1 cellular context compared by ENCODE assay signal in genomic region chr22:43378011-43378704, GRCh38.
TF ChIP-seq lines count a peak whose summit lies in the region.

No MANE protein-coding gene starts in this region.

TF ChIP-seq in HepG2, 621 proteins besides CTCF, POLR2A, EP300 and RAD21 (continued from another document and continues in another):
- TF ChIP-seq STAT6 (CRISPR knock-in tag; IDR thresholded peaks at IDR 0.05; ENCODE audit: borderline replicate concordance), result no peak
- TF ChIP-seq GPN1 (CRISPR knock-in tag; IDR thresholded peaks at IDR 0.05; ENCODE audit: borderline replicate concordance), result no peak
- TF ChIP-seq HNF1B (CRISPR knock-in tag; IDR thresholded peaks at IDR 0.05), result no peak
- TF ChIP-seq PLSCR1 (CRISPR knock-in tag; IDR thresholded peaks at IDR 0.05; ENCODE audit: borderline replicate concordance), result no peak
- TF ChIP-seq NCOA5 (CRISPR knock-in tag; IDR thresholded peaks at IDR 0.05), result no peak
- TF ChIP-seq IRF1 (CRISPR knock-in tag; IDR thresholded peaks at IDR 0.05; ENCODE audit: low read depth), result no peak
- TF ChIP-seq CAMTA2 (CRISPR knock-in tag; IDR thresholded peaks at IDR 0.05; ENCODE audit: borderline replicate concordance), result no peak
- TF ChIP-seq ZNF597 (CRISPR knock-in tag; IDR thresholded peaks at IDR 0.05), result no peak
- peak; percentile 67; the same call in 1 of the 2 replicates for TF ChIP-seq MLX (CRISPR knock-in tag; IDR thresholded peaks at IDR 0.05)
- TF ChIP-seq ZNF841 (CRISPR knock-in tag; IDR thresholded peaks at IDR 0.05; ENCODE audit: borderline replicate concordance), result no peak
- TF ChIP-seq ZNF790 (CRISPR knock-in tag; IDR thresholded peaks at IDR 0.05; ENCODE audit: borderline replicate concordance), result no peak
- TF ChIP-seq TOE1 (CRISPR knock-in tag; IDR thresholded peaks at IDR 0.05), result no peak
- no peak for TF ChIP-seq EEA1 (CRISPR knock-in tag; IDR thresholded peaks at IDR 0.05; ENCODE audit: borderline replicate concordance)
- no peak for TF ChIP-seq ZNF670 (CRISPR knock-in tag; IDR thresholded peaks at IDR 0.05; ENCODE audit: borderline replicate concordance)
- no peak for TF ChIP-seq BORCS8-MEF2B (CRISPR knock-in tag; IDR thresholded peaks at IDR 0.05)
- TF ChIP-seq ZNF232 (CRISPR knock-in tag; IDR thresholded peaks at IDR 0.05; ENCODE audit: borderline replicate concordance), result no peak
- no peak for TF ChIP-seq ZNF761 (CRISPR knock-in tag; conservative IDR thresholded peaks at IDR 0.05)
- no peak for TF ChIP-seq GLI4 (CRISPR knock-in tag; IDR thresholded peaks at IDR 0.05; ENCODE audit: borderline replicate concordance)
- TF ChIP-seq PLRG1 (conservative IDR thresholded peaks at IDR 0.05), result no peak
- TF ChIP-seq ZNF121 (CRISPR knock-in tag; IDR thresholded peaks at IDR 0.05), result no peak
- TF ChIP-seq AHR (CRISPR knock-in tag; IDR thresholded peaks at IDR 0.05), result no peak
- no peak for TF ChIP-seq CBX1 (IDR thresholded peaks at IDR 0.05; ENCODE audit: low read depth)
- TF ChIP-seq BRCA1 (CRISPR knock-in tag; IDR thresholded peaks at IDR 0.05), result no peak
- TF ChIP-seq GMEB2 (CRISPR knock-in tag; IDR thresholded peaks at IDR 0.05; ENCODE audit: low read depth), result no peak
- no peak for TF ChIP-seq ELK4 (CRISPR knock-in tag; IDR thresholded peaks at IDR 0.05; ENCODE audit: borderline replicate concordance)
- no peak for TF ChIP-seq ZNF317 (CRISPR knock-in tag; IDR thresholded peaks at IDR 0.05)
- no peak for TF ChIP-seq GRHL1 (CRISPR knock-in tag; conservative IDR thresholded peaks at IDR 0.05)
- TF ChIP-seq MEF2D (CRISPR knock-in tag; IDR thresholded peaks at IDR 0.05), result no peak
- TF ChIP-seq ZNF577 (CRISPR knock-in tag; IDR thresholded peaks at IDR 0.05; ENCODE audit: borderline replicate concordance, low read depth), result no peak
- TF ChIP-seq CCDC6 (CRISPR knock-in tag; IDR thresholded peaks at IDR 0.05), result no peak
- TF ChIP-seq KMT2A (CRISPR knock-in tag; IDR thresholded peaks at IDR 0.05), result no peak
- TF ChIP-seq ZNF660 (CRISPR knock-in tag; IDR thresholded peaks at IDR 0.05; ENCODE audit: borderline replicate concordance, low read depth), result no peak
- no peak for TF ChIP-seq TAF1 (CRISPR knock-in tag; IDR thresholded peaks at IDR 0.05)
- TF ChIP-seq ZNF10 (CRISPR knock-in tag; IDR thresholded peaks at IDR 0.05; ENCODE audit: borderline replicate concordance, low read depth), result no peak
- 0 out of 2 replicates have a peak, but pooled peaks have one; percentile 25 for TF ChIP-seq ESRRA (CRISPR knock-in tag; IDR thresholded peaks at IDR 0.05; ENCODE audit: low read depth)
- no peak for TF ChIP-seq THYN1 (CRISPR knock-in tag; IDR thresholded peaks at IDR 0.05; ENCODE audit: borderline replicate concordance, low read depth)
- no peak for TF ChIP-seq ZUFSP (CRISPR knock-in tag; IDR thresholded peaks at IDR 0.05; ENCODE audit: borderline replicate concordance)
- no peak for TF ChIP-seq NFKB2 (CRISPR knock-in tag; IDR thresholded peaks at IDR 0.05; ENCODE audit: borderline replicate concordance)
- TF ChIP-seq CEBPB (IDR thresholded peaks at IDR 0.05; ENCODE audit: borderline replicate concordance, low read depth, low read length), result no peak
- no peak for TF ChIP-seq ZNF749 (CRISPR knock-in tag; IDR thresholded peaks at IDR 0.05; ENCODE audit: borderline replicate concordance)
- TF ChIP-seq ZNF720 (CRISPR knock-in tag; IDR thresholded peaks at IDR 0.05), result no peak
- no peak for TF ChIP-seq ZBTB43 (CRISPR knock-in tag; conservative IDR thresholded peaks at IDR 0.05)
- TF ChIP-seq KLF16 (CRISPR knock-in tag; IDR thresholded peaks at IDR 0.05), result no peak; a peak in 1 of 4 replicates
- TF ChIP-seq HNRNPK (IDR thresholded peaks at IDR 0.05; ENCODE audit: low read depth, low read length, poor library complexity, severe bottlenecking), result no peak
- no peak for TF ChIP-seq ZNF879 (CRISPR knock-in tag; IDR thresholded peaks at IDR 0.05)
- TF ChIP-seq ZNF562 (CRISPR knock-in tag; IDR thresholded peaks at IDR 0.05; ENCODE audit: borderline replicate concordance), result no peak
- TF ChIP-seq FOXP4 (CRISPR knock-in tag; IDR thresholded peaks at IDR 0.05), result peak; percentile 67
- TF ChIP-seq ZNF619 (CRISPR knock-in tag; IDR thresholded peaks at IDR 0.05), result no peak
- no peak for TF ChIP-seq POLR2G (IDR thresholded peaks at IDR 0.05; ENCODE audit: low read depth, low read length)
- no peak for TF ChIP-seq POGZ (CRISPR knock-in tag; IDR thresholded peaks at IDR 0.05)
- TF ChIP-seq ZNF598 (CRISPR knock-in tag; IDR thresholded peaks at IDR 0.05; ENCODE audit: borderline replicate concordance), result no peak
